1 cellular context compared by ENCODE assay signal in genomic region chr19:18357041-18357440, GRCh38.
TF ChIP-seq lines count a peak whose summit lies in the region.

No MANE protein-coding gene starts in this region.

TF ChIP-seq in SK-N-SH treated with all-trans-retinoic acid at 6 μM for 48 hours, 23 proteins besides CTCF, POLR2A, EP300 and RAD21 (continued from another document):
- TF ChIP-seq PATZ1 (CRISPR knock-in tag; IDR thresholded peaks at IDR 0.05; ENCODE audit: borderline replicate concordance): no peak
TF ChIP-seq in SK-N-SH treated with all-trans-retinoic acid at 6 μM for 48 hours: peak in this region for 0.
